Comparison of ENCODE assay signal across 1 cellular context in the genomic region with DNA sequence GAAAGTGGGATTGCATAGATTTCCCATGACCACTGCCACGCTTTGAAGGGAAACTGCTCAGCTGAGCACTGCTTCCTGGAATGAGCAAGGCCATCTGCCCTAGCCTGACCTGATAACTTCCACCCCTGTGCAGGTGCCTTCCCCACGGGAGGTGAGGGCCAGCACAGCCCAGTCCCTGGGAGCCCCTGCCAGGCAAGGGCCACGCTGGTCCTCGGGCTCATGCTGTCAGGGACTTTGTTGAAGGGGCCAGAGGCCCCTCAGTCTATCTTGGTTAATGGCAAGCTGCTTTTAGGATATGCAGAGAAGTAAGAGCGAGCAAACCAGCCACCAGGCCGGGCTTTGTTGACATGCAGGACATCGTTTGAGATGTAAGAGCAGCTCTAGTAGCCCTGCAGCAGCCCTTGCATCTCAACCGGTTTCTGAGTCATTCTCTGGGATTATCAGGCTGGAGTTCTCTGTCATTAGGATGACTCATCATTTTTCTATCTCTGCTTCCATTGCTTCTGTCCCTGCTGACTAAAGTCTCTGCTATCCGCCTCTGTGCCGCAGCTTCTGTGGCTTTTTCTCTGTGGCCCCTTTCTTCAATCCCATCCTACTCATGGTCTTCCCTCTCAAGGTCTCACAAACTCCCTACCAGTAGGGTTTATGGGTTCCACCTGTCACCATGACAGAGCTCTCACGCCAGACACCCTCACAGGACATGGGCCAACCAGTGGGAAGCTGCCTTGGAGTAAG.
TF ChIP-seq lines count a peak whose summit lies in the region.

No MANE protein-coding gene starts in this region.

TF ChIP-seq in HepG2, 621 proteins besides CTCF, POLR2A, EP300 and RAD21 (continued from another document and continues in another):
- no peak for TF ChIP-seq ZNF510 (CRISPR knock-in tag; IDR thresholded peaks at IDR 0.05; ENCODE audit: low read depth)
- TF ChIP-seq CREM (IDR thresholded peaks at IDR 0.05): no peak
- no peak for TF ChIP-seq CREM (CRISPR knock-in tag; IDR thresholded peaks at IDR 0.05)
- TF ChIP-seq ZNF501 (CRISPR knock-in tag; IDR thresholded peaks at IDR 0.05): peak; percentile 81
- no peak for TF ChIP-seq MIER2 (CRISPR knock-in tag; IDR thresholded peaks at IDR 0.05)
- peak; percentile 35; the same call in 1 of the 2 replicates for TF ChIP-seq ZNF333 (CRISPR knock-in tag; IDR thresholded peaks at IDR 0.05; ENCODE audit: borderline replicate concordance)
- no peak for TF ChIP-seq ZHX2 (IDR thresholded peaks at IDR 0.05; ENCODE audit: low read depth)
- TF ChIP-seq ZHX2 (CRISPR knock-in tag; IDR thresholded peaks at IDR 0.05; ENCODE audit: borderline replicate concordance): no peak
- no peak for TF ChIP-seq ZNF253 (CRISPR knock-in tag; IDR thresholded peaks at IDR 0.05; ENCODE audit: borderline replicate concordance)
- TF ChIP-seq, protein P1, sequence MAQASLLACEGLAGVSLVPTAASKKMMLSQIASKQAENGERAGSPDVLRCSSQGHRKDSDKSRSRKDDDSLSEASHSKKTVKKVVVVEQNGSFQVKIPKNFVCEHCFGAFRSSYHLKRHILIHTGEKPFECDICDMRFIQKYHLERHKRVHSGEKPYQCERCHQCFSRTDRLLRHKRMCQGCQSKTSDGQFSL (CRISPR knock-in tag; IDR thresholded peaks at IDR 0.05): no peak
- no peak for TF ChIP-seq ZNF235 (CRISPR knock-in tag; IDR thresholded peaks at IDR 0.05; ENCODE audit: borderline replicate concordance)
- TF ChIP-seq, protein P2, sequence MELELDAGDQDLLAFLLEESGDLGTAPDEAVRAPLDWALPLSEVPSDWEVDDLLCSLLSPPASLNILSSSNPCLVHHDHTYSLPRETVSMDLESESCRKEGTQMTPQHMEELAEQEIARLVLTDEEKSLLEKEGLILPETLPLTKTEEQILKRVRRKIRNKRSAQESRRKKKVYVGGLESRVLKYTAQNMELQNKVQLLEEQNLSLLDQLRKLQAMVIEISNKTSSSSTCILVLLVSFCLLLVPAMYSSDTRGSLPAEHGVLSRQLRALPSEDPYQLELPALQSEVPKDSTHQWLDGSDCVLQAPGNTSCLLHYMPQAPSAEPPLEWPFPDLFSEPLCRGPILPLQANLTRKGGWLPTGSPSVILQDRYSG (CRISPR knock-in tag; IDR thresholded peaks at IDR 0.05): no peak
- no peak for TF ChIP-seq NR2F6 (IDR thresholded peaks at IDR 0.05)
- peak; percentile 15; the same call in 1 of the 2 replicates for TF ChIP-seq NR2F6 (CRISPR knock-in tag; IDR thresholded peaks at IDR 0.05)
- no peak for TF ChIP-seq ZSCAN30 (CRISPR knock-in tag; IDR thresholded peaks at IDR 0.05)
- peak; percentile 45; the same call in 1 of the 2 replicates for TF ChIP-seq ZNF607 (CRISPR knock-in tag; IDR thresholded peaks at IDR 0.05; ENCODE audit: borderline replicate concordance)
- TF ChIP-seq NFRKB (IDR thresholded peaks at IDR 0.05): no peak
- TF ChIP-seq ZHX1 (CRISPR knock-in tag; IDR thresholded peaks at IDR 0.05; ENCODE audit: low read depth): no peak
- TF ChIP-seq SP4 (CRISPR knock-in tag; IDR thresholded peaks at IDR 0.05): no peak
- no peak for TF ChIP-seq NONO (IDR thresholded peaks at IDR 0.05)
- no peak for TF ChIP-seq NONO (CRISPR knock-in tag; conservative IDR thresholded peaks at IDR 0.05)
- TF ChIP-seq ZNF207 (IDR thresholded peaks at IDR 0.05; ENCODE audit: borderline replicate concordance): no peak
- TF ChIP-seq ZNF318 (CRISPR knock-in tag; IDR thresholded peaks at IDR 0.05): no peak
- TF ChIP-seq ZNF780A (CRISPR knock-in tag; IDR thresholded peaks at IDR 0.05): no peak
- no peak for TF ChIP-seq SP5 (CRISPR knock-in tag; IDR thresholded peaks at IDR 0.05; ENCODE audit: borderline replicate concordance, low read depth)
- TF ChIP-seq NR2F2 (IDR thresholded peaks at IDR 0.05; ENCODE audit: borderline replicate concordance, low read depth): no peak
- TF ChIP-seq ZNF543 (CRISPR knock-in tag; IDR thresholded peaks at IDR 0.05): no peak
- TF ChIP-seq MXI1 (IDR thresholded peaks at IDR 0.05; ENCODE audit: borderline replicate concordance, low read depth, low read length): no peak
- TF ChIP-seq ZFP41 (CRISPR knock-in tag; IDR thresholded peaks at IDR 0.05; ENCODE audit: borderline replicate concordance): no peak
- TF ChIP-seq, protein P3, sequence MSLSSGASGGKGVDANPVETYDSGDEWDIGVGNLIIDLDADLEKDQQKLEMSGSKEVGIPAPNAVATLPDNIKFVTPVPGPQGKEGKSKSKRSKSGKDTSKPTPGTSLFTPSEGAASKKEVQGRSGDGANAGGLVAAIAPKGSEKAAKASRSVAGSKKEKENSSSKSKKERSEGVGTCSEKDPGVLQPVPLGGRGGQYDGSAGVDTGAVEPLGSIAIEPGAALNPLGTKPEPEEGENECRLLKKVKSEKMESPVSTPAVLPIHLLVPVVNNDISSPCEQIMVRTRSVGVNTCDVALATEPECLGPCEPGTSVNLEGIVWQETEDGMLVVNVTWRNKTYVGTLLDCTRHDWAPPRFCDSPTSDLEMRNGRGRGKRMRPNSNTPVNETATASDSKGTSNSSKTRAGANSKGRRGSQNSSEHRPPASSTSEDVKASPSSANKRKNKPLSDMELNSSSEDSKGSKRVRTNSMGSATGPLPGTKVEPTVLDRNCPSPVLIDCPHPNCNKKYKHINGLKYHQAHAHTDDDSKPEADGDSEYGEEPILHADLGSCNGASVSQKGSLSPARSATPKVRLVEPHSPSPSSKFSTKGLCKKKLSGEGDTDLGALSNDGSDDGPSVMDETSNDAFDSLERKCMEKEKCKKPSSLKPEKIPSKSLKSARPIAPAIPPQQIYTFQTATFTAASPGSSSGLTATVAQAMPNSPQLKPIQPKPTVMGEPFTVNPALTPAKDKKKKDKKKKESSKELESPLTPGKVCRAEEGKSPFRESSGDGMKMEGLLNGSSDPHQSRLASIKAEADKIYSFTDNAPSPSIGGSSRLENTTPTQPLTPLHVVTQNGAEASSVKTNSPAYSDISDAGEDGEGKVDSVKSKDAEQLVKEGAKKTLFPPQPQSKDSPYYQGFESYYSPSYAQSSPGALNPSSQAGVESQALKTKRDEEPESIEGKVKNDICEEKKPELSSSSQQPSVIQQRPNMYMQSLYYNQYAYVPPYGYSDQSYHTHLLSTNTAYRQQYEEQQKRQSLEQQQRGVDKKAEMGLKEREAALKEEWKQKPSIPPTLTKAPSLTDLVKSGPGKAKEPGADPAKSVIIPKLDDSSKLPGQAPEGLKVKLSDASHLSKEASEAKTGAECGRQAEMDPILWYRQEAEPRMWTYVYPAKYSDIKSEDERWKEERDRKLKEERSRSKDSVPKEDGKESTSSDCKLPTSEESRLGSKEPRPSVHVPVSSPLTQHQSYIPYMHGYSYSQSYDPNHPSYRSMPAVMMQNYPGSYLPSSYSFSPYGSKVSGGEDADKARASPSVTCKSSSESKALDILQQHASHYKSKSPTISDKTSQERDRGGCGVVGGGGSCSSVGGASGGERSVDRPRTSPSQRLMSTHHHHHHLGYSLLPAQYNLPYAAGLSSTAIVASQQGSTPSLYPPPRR (CRISPR knock-in tag; IDR thresholded peaks at IDR 0.05; ENCODE audit: borderline replicate concordance): no peak
- TF ChIP-seq THAP11 (CRISPR knock-in tag; IDR thresholded peaks at IDR 0.05): no peak
- TF ChIP-seq DNMT3B (CRISPR knock-in tag; conservative IDR thresholded peaks at IDR 0.05): no peak
